In genomic region chrX:73561791-73562190, GRCh38 we compare ENCODE assay signal across 12 cellular contexts. TPM values are rescaled to one million over a fixed set of nuclear protein-coding genes. Genes with fewer than 3 reads are reported as not detected.
DNase-seq lines count a peak whose midpoint lies in the region; ATAC-seq, FAIRE-seq and TF ChIP-seq lines count a peak whose summit lies in the region.
"Had no signal": no experiment of that assay in that cellular context is flagged by ENCODE, and none has a peak within 500 bp of the region (broad histone marks: within the 10 kb centered on the region; RNA-seq: fewer than 3 reads in every experiment).

No MANE protein-coding gene starts in this region.

- no peaks in the 10 kb centered on the region for H3K9me3 ChIP-seq in effector memory CD4-positive, alpha-beta T cell (ENCODE audit: control insufficient read depth, low read length)

- no peak for TF ChIP-seq POLR2A in GM12891 (IDR thresholded peaks at IDR 0.05; ENCODE audit: low read depth, low read length)

- no peak for TF ChIP-seq CTCF in VCaP (conservative IDR thresholded peaks at IDR 0.05)
- TF ChIP-seq CTCF in fibroblast of pulmonary artery (IDR thresholded peaks at IDR 0.05; ENCODE audit: low read length, missing control alignments), result no peak

- peak overlapping the region; percentile 86; the same call in 1 of the 2 replicates for H3K27ac ChIP-seq in VCaP
- H3K27ac ChIP-seq in effector memory CD4-positive, alpha-beta T cell (ENCODE audit: insufficient read depth, low read length, poor library complexity, severe bottlenecking), result no peak overlapping the region

- peak; percentile 7 for DNase-seq in AG20443 (ENCODE audit: low spot score)
- no peak for DNase-seq in GM12891 (ENCODE audit: insufficient read length, low spot score)
- peak; percentile 51 for DNase-seq in fibroblast of pulmonary artery (ENCODE audit: low read depth)
- DNase-seq in NCI-H1048 (lab: John Stamatoyannopoulos, UW), result no peak
- DNase-seq in effector memory CD4-positive, alpha-beta T cell, result no peak
- DNase-seq: cortex of kidney, heart right ventricle, NCI-H187 treated with DMSO at 0.1 percent for 48 hours, SHP77 treated with DMSO at 0.1 percent for 48 hours had no signal

- peak; percentile 28 for FAIRE-seq in GM12891 (lab: Jason Lieb, UNC)

- ATAC-seq in HG02852 (IDR thresholded peaks at IDR 0.05; ENCODE audit: unreplicated experiment) (no peak), GM21390 (IDR thresholded peaks at IDR 0.05; ENCODE audit: unreplicated experiment) (no peak)

- H3K36me3 ChIP-seq in effector memory CD4-positive, alpha-beta T cell (ENCODE audit: control insufficient read depth, insufficient read depth, low read length), result no peaks in the 10 kb centered on the region
- H3K36me3 ChIP-seq: heart right ventricle had no signal

- peak overlapping the region; percentile 77 for H3K4me3 ChIP-seq in fibroblast of pulmonary artery (replicated peaks; ENCODE audit: low read depth, low read length)
- H3K4me3 ChIP-seq in effector memory CD4-positive, alpha-beta T cell (ENCODE audit: insufficient read depth, low read depth, low read length, poor library complexity, severe bottlenecking), result no peak overlapping the region

- H3K4me1 ChIP-seq in effector memory CD4-positive, alpha-beta T cell (ENCODE audit: control insufficient read depth, insufficient read depth, low read length, poor library complexity, severe bottlenecking), result peaks cover 3% of the 10 kb centered on the region

- no peaks in the 10 kb centered on the region for H3K27me3 ChIP-seq in effector memory CD4-positive, alpha-beta T cell (replicated peaks; ENCODE audit: control insufficient read depth, insufficient read depth, low read length, poor library complexity, severe bottlenecking)

TF ChIP-seq in GM12891, 5 proteins besides CTCF, POLR2A, EP300 and RAD21:
- TF ChIP-seq SPI1 (IDR thresholded peaks at IDR 0.05; ENCODE audit: low read depth, low read length) (no peak), TAF1 (IDR thresholded peaks at IDR 0.05; ENCODE audit: low read depth, low read length) (no peak), POLR2AphosphoS5 (IDR thresholded peaks at IDR 0.05; ENCODE audit: low read depth, low read length) (no peak), POU2F2 (IDR thresholded peaks at IDR 0.05; ENCODE audit: low read depth, low read length) (no peak), PAX5 (IDR thresholded peaks at IDR 0.05; ENCODE audit: insufficient read depth, low read length, severe bottlenecking) (no peak)

RNA-seq across cellular contexts. Expression of gene CHIC1, which starts 1.2 kb away (rescaled TPM):
- 3.6 TPM for polyA plus RNA-seq in GM12891 (2012; ENCODE audit: low read depth, missing spikeins)

Comparison
In these comparisons a context has a peak if more than half of its experiments do, and no peak if none do; other contexts are left out.
1. DNase-seq: peak in AG20443 (single experiment) and fibroblast of pulmonary artery (single experiment); none in GM12891 (single experiment), NCI-H1048 (single experiment) and effector memory CD4-positive, alpha-beta T cell (0 of 3).